ENCODE assay signal across 8 cellular contexts in genomic region chr4:53563824-53564223, GRCh38. TPM values are rescaled to one million over a fixed set of nuclear protein-coding genes. Genes with fewer than 3 reads are reported as not detected.
DNase-seq lines count a peak whose midpoint lies in the region; ATAC-seq and TF ChIP-seq lines count a peak whose summit lies in the region.

No MANE protein-coding gene starts in this region.

- DNase-seq in CD1c-positive myeloid dendritic cell (ENCODE audit: extremely low spot score) = peak; percentile 16
- DNase-seq in LHCN-M2 (ENCODE audit: low read depth) = peak; percentile 87
- peak; percentile 78 for DNase-seq in fibroblast of villous mesenchyme (ENCODE audit: low read depth)
- no peak for DNase-seq in DMS79 treated with DMSO at 0.1 percent for 48 hours (lab: John Stamatoyannopoulos, UW)
- no peak for DNase-seq in SHP77 treated with DMSO at 0.1 percent for 48 hours (lab: John Stamatoyannopoulos, UW)
- no peak for DNase-seq in UCSD-AML1 (lab: John Stamatoyannopoulos, UW; ENCODE audit: unreplicated experiment)
- DNase-seq in ecto neural progenitor cell (ENCODE audit: low spot score) = no peak

- TF ChIP-seq CTCF in fibroblast of villous mesenchyme (IDR thresholded peaks at IDR 0.05; ENCODE audit: insufficient read depth, low read depth, low read length) = no peak

- H3K4me3 ChIP-seq in fibroblast of villous mesenchyme (ENCODE audit: low read depth, low read length) = no peak overlapping the region

- ATAC-seq in GM21390 (IDR thresholded peaks at IDR 0.05; ENCODE audit: unreplicated experiment) = peak; percentile 77

RNA-seq across cellular contexts. Expression of gene LNX1, which starts 27.5 kb away (rescaled TPM):
- total RNA-seq in LHCN-M2 (2014; rRNA removed) (10.8 and 15.0 TPM in 2 replicates), fibroblast of villous mesenchyme (0.43 and 1.3 TPM in 2 replicates)
- polyA plus RNA-seq in LHCN-M2 (2012) = 4.5 TPM

Comparison
In these comparisons a context has a peak if more than half of its experiments do, and no peak if none do; other contexts are left out.
1. DNase-seq: peak in CD1c-positive myeloid dendritic cell (single experiment), LHCN-M2 (single experiment) and fibroblast of villous mesenchyme (single experiment); none in DMS79 treated with DMSO at 0.1 percent for 48 hours (single experiment), SHP77 treated with DMSO at 0.1 percent for 48 hours (single experiment), UCSD-AML1 (single experiment) and ecto neural progenitor cell (single experiment).